15 cellular contexts compared by ENCODE assay signal in genomic region chr2:118763797-118764196, GRCh38.
DNase-seq lines count a peak whose midpoint lies in the region; ATAC-seq and TF ChIP-seq lines count a peak whose summit lies in the region.
"Had no signal": no experiment of that assay in that cellular context is flagged by ENCODE, and none has a peak within 500 bp of the region (broad histone marks: within the 10 kb centered on the region; RNA-seq: fewer than 3 reads in every experiment).

No MANE protein-coding gene starts in this region.

- no peak overlapping the region for H3K9ac ChIP-seq in PC-3 (ENCODE audit: low read length)

- TF ChIP-seq CTCF in PC-3 (conservative IDR thresholded peaks at IDR 0.05; ENCODE audit: low read depth, low read length) (peak; percentile 43), fibroblast of mammary gland (conservative IDR thresholded peaks at IDR 0.05; ENCODE audit: control insufficient read depth, insufficient read depth, low read depth, low read length) (peak; percentile 17), gastroesophageal sphincter (IDR thresholded peaks at IDR 0.05) (peak in 1 of 4 experiments; percentile 11)

- CTCF ChIA-PET in PC-3 (lab: Charles Lee) = no interaction called here

- peak; percentile 27; the same call in 1 of the 2 replicates for ATAC-seq in PC-3
- ATAC-seq in gastroesophageal sphincter = no peak
- ATAC-seq in GM21825 (IDR thresholded peaks at IDR 0.05; ENCODE audit: unreplicated experiment) = no peak

- H3K79me2 ChIP-seq in PC-3 (ENCODE audit: low read length) = no peaks in the 10 kb centered on the region

- no peaks in the 10 kb centered on the region for H3K9me2 ChIP-seq in PC-3 (replicated peaks; ENCODE audit: low read length)

- POLR2A ChIA-PET in PC-3 (lab: Charles Lee; ENCODE audit: unreplicated experiment) = no interaction called here

- H3F3A ChIP-seq in PC-3 (ENCODE audit: low read length, unreplicated experiment) = no peaks in the 10 kb centered on the region

- intact Hi-C loops in PC-3 (cut with micrococcal nuclease) = no loop called here

- WGBS in gastroesophageal sphincter (ENCODE audit: low coverage in 1 of 2), 2 donors = 15% methylated on average over 4 of the region's 12 CpGs; no CpG with 5 or more reads in 1 of the 2 donors

- no peak for TF ChIP-seq EP300 in gastroesophageal sphincter (IDR thresholded peaks at IDR 0.05)

- H3K36me3 ChIP-seq in PC-3 (ENCODE audit: low read depth, low read length) (no peaks in the 10 kb centered on the region), gastroesophageal sphincter (no peaks in the 10 kb centered on the region)
- H3K36me3 ChIP-seq: neutrophil, WERI-Rb-1 had no signal

- peak; percentile 17 for DNase-seq in EH (ENCODE audit: low read depth)
- peak; percentile 20 for DNase-seq in PC-3
- peak; percentile 16 for DNase-seq in fibroblast of mammary gland (ENCODE audit: low read depth)
- DNase-seq in pons (ENCODE audit: low spot score) = peak; percentile 26
- DNase-seq in epidermal melanocyte (ENCODE audit: insufficient read length, low spot score) = no peak
- DNase-seq in NCI-H446 (lab: John Stamatoyannopoulos, UW) = no peak
- DNase-seq: cortex of kidney; DMS79; NCI-H1436; OCI-M1; stimulated activated CD4-positive, alpha-beta T cell treated with anti-CD3 and anti-CD28 coated beads, Interleukin-4, amount 100 ng/mL, for 24 hours; WERI-Rb-1 had no signal

- peaks cover 32% of the 10 kb centered on the region for H3K27me3 ChIP-seq in PC-3 (ENCODE audit: low read length)
- peaks cover 71% of the 10 kb centered on the region for H3K27me3 ChIP-seq in gastroesophageal sphincter

- no peak for TF ChIP-seq POLR2A in gastroesophageal sphincter (IDR thresholded peaks at IDR 0.05)

- no peak overlapping the region for H3K27ac ChIP-seq in PC-3 (ENCODE audit: low read length)
- no peak overlapping the region for H3K27ac ChIP-seq in gastroesophageal sphincter
- H3K27ac ChIP-seq: neutrophil, WERI-Rb-1 had no signal

- H3K4me3 ChIP-seq in PC-3 (ENCODE audit: low read length) (no peak overlapping the region), fibroblast of mammary gland (ENCODE audit: control insufficient read depth, low read depth, low read length) (no peak overlapping the region), gastroesophageal sphincter (no peak overlapping the region)

- H3K4me1 ChIP-seq in PC-3 (ENCODE audit: insufficient read depth, low read length) = no peaks in the 10 kb centered on the region
- H3K4me1 ChIP-seq in gastroesophageal sphincter = no peaks in the 10 kb centered on the region

- no peak overlapping the region for H2AFZ ChIP-seq in PC-3 (ENCODE audit: low read length)

- H4K20me1 ChIP-seq in PC-3 (ENCODE audit: low read length) = no peaks in the 10 kb centered on the region

- H3K4me2 ChIP-seq in PC-3 (ENCODE audit: low read length) = no peak overlapping the region

- H3K9me3 ChIP-seq in PC-3 (ENCODE audit: low read length) (no peaks in the 10 kb centered on the region), gastroesophageal sphincter (no peaks in the 10 kb centered on the region)
- H3K9me3 ChIP-seq: neutrophil had no signal

- BruUV-seq in PC-3 (replicated peaks; lab: Mats Ljungman, UMichigan) = no TSS peak

Comparison
In these comparisons a context has a peak if more than half of its experiments do, and no peak if none do; other contexts are left out.
1. DNase-seq: peak in EH (single experiment), PC-3 (single experiment), fibroblast of mammary gland (single experiment) and pons (single experiment); none in epidermal melanocyte (single experiment) and NCI-H446 (0 of 2).